11 cellular contexts compared by ENCODE assay signal in the genomic region with DNA sequence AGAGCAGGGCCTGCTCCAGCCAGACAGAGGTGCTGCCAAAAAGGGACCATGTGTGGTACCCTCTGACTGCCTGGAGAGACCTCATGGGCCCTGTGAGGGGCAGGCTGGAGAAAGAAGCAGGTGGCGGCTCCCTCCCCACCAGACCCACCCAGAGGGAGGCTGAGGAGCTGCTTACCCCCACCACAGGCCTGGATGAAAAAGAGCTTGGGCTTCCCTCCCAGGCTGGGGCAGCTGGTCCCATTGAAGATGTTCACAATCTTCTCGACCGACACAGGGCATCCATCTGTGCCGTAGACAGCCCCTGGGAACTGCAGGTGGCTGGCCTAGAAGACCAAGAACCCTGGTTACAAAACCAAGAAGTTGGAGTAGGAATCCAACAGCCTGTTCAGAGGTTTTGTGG. TPM values are rescaled to one million over a fixed set of nuclear protein-coding genes. Genes with fewer than 3 reads are reported as not detected.
"Had no signal": no experiment of that assay in that cellular context is flagged by ENCODE, and none has a peak within 500 bp of the region (broad histone marks: within the 10 kb centered on the region; RNA-seq: fewer than 3 reads in every experiment).

No MANE protein-coding gene starts in this region.

- DNase-seq: GM23248, GOT3, H7, HFFc6, KBM-7 had no signal

- H3K9me3 ChIP-seq: HAP-1 had no signal

- H3K4me3 ChIP-seq: GM23248, HAP-1 had no signal

- ATAC-seq: HCT116, HepG2 had no signal

- H3K27ac ChIP-seq: GM23248 had no signal

- H3K4me1 ChIP-seq: HAP-1 had no signal

- H3K36me3 ChIP-seq: HAP-1 had no signal

RNA-seq across cellular contexts. Expression of a gene that starts 28.5 kb away (rescaled TPM):
- total RNA-seq: GM23248, H4, H7, HepG2, HFFc6, HT-29 had no signal
- polyA plus RNA-seq: GM23248, HepG2, IgD-negative memory B cell had no signal

RNA-seq across cellular contexts. Expression of a gene that starts 47.9 kb away (rescaled TPM):
- total RNA-seq: GM23248, H4, H7, HepG2, HFFc6, HT-29 had no signal
- polyA plus RNA-seq: GM23248, HepG2, IgD-negative memory B cell had no signal
